Comparison of ENCODE assay signal across 16 cellular contexts in the genomic region with DNA sequence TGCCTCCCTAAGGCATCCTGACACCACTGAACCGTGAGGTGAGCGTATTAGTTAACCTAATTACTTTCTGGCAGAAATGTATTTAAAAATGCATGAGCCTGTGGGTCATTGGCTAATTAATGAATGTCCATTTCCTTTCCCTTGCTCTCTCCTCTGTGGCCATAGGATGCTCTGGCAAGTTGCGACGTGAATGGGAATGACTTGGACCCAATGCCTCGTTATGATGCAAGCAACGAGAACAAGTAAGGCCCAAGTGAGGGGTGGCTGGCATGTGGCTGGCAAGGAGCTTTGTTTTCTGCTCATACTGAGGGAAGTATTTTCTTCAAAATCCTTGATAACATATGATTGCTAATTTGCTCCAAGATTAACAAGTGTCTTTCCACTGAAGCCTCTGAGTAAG.
A peak's percentile ranks its signal among the peaks of the same experiment; 100 is the strongest.
DNase-seq lines count a peak whose midpoint lies in the region; ATAC-seq and TF ChIP-seq lines count a peak whose summit lies in the region.
"Had no signal": no experiment of that assay in that cellular context is flagged by ENCODE, and none has a peak within 500 bp of the region (broad histone marks: within the 10 kb centered on the region; RNA-seq: fewer than 3 reads in every experiment).

No MANE protein-coding gene starts in this region.

- no peaks in the 10 kb centered on the region for H4K20me1 ChIP-seq in DND-41 (ENCODE audit: insufficient read depth, low read length)

- H3K4me3 ChIP-seq in DND-41 (ENCODE audit: low read depth in 1 of 2, low read length in 2 of 2) (no peak overlapping the region), thymus (ENCODE audit: low read length) (no peak overlapping the region)
- H3K4me3 ChIP-seq: A549, K562 had no signal

- H3K27me3 Mint-ChIP-seq in activated CD8-positive, alpha-beta T cell treated with anti-CD3 and anti-CD28 coated beads, Interleukin-2, amount 10 ng/mL, durations not matched to agents 7 days and 5 days (ENCODE audit: low read depth): no peaks in the 10 kb centered on the region
- H3K27me3 Mint-ChIP-seq in activated CD8-positive, alpha-beta T cell treated with anti-CD3 and anti-CD28 coated beads for 36 hours: no peaks in the 10 kb centered on the region
- no peaks in the 10 kb centered on the region for H3K27me3 Mint-ChIP-seq in WTC11 (ENCODE audit: low read depth)

- POLR2A ChIA-PET in activated CD8-positive, alpha-beta T cell treated with anti-CD3 and anti-CD28 coated beads, Interleukin-2, amount 10 ng/mL, durations not matched to agents 7 days and 5 days (lab: Charles Lee): no interaction called here
- POLR2A ChIA-PET in activated CD8-positive, alpha-beta T cell treated with anti-CD3 and anti-CD28 coated beads for 36 hours (lab: Charles Lee): no interaction called here
- POLR2A ChIA-PET in WTC11 (lab: Charles Lee): no interaction called here

- H3K4me1 Mint-ChIP-seq in activated CD8-positive, alpha-beta T cell treated with anti-CD3 and anti-CD28 coated beads, Interleukin-2, amount 10 ng/mL, durations not matched to agents 7 days and 5 days (ENCODE audit: low read depth): peaks cover 67% of the 10 kb centered on the region
- H3K4me1 Mint-ChIP-seq in activated CD8-positive, alpha-beta T cell treated with anti-CD3 and anti-CD28 coated beads for 36 hours (ENCODE audit: low read depth): peaks cover 66% of the 10 kb centered on the region
- H3K4me1 Mint-ChIP-seq in WTC11: peaks cover 26% of the 10 kb centered on the region

- peaks cover 32% of the 10 kb centered on the region for H3K36me3 Mint-ChIP-seq in activated CD8-positive, alpha-beta T cell treated with anti-CD3 and anti-CD28 coated beads, Interleukin-2, amount 10 ng/mL, durations not matched to agents 7 days and 5 days (ENCODE audit: low read depth)
- peaks cover 14% of the 10 kb centered on the region for H3K36me3 Mint-ChIP-seq in activated CD8-positive, alpha-beta T cell treated with anti-CD3 and anti-CD28 coated beads for 36 hours (ENCODE audit: low read depth)
- peaks cover 36% of the 10 kb centered on the region for H3K36me3 Mint-ChIP-seq in WTC11

- H3K27me3 ChIP-seq in DND-41 (ENCODE audit: insufficient read depth, low read length, poor library complexity) (no peaks in the 10 kb centered on the region), thymus (ENCODE audit: control insufficient read depth, insufficient read depth) (no peaks in the 10 kb centered on the region)

- no peak for ATAC-seq in activated CD8-positive, alpha-beta T cell treated with anti-CD3 and anti-CD28 coated beads, Interleukin-2, amount 10 ng/mL, durations not matched to agents 7 days and 5 days
- no peak for ATAC-seq in activated CD8-positive, alpha-beta T cell treated with anti-CD3 and anti-CD28 coated beads for 36 hours
- no peak for ATAC-seq in DND-41 (ENCODE audit: insufficient read depth, low read depth)
- no peak for ATAC-seq in WTC11
- no peak for ATAC-seq in GM18498 (IDR thresholded peaks at IDR 0.05; ENCODE audit: unreplicated experiment)
- ATAC-seq: A549, K562 had no signal

- CTCF ChIA-PET in activated CD8-positive, alpha-beta T cell treated with anti-CD3 and anti-CD28 coated beads, Interleukin-2, amount 10 ng/mL, durations not matched to agents 7 days and 5 days (lab: Charles Lee): no interaction called here
- CTCF ChIA-PET in activated CD8-positive, alpha-beta T cell treated with anti-CD3 and anti-CD28 coated beads for 36 hours (lab: Charles Lee): interaction anchor here (1.3 kb wide), 1 partner anchor 17 kb away, joined by 3 read pairs; no protein-coding TSS in a partner anchor
- CTCF ChIA-PET in WTC11 (lab: Charles Lee): no interaction called here

- H3K4me1 ChIP-seq in DND-41 (ENCODE audit: insufficient read depth, low read length): peaks cover 73% of the 10 kb centered on the region
- peaks cover 53% of the 10 kb centered on the region for H3K4me1 ChIP-seq in thymus (ENCODE audit: control insufficient read depth, insufficient read depth, low read length)
- H3K4me1 ChIP-seq: A549 had no signal

- no peaks in the 10 kb centered on the region for H3K9me3 ChIP-seq in DND-41 (ENCODE audit: insufficient read depth, low read length, severe bottlenecking)
- H3K9me3 ChIP-seq in thymus (ENCODE audit: control insufficient read depth): no peaks in the 10 kb centered on the region
- H3K9me3 ChIP-seq: A549 had no signal

- peak overlapping the region; percentile 43; the same call in 1 of the 2 replicates for H3K4me2 ChIP-seq in DND-41 (ENCODE audit: insufficient read depth, low read length)
- H3K4me2 ChIP-seq: A549 had no signal

- peaks cover 12% of the 10 kb centered on the region for H3K36me3 ChIP-seq in DND-41 (ENCODE audit: insufficient read depth, low read length)
- peaks cover 10% of the 10 kb centered on the region for H3K36me3 ChIP-seq in thymus (ENCODE audit: control insufficient read depth, insufficient read depth)

- H3K79me2 ChIP-seq in DND-41 (ENCODE audit: insufficient read depth, low read length): peaks cover 9% of the 10 kb centered on the region; the same call in 1 of the 2 replicates

- no peak for TF ChIP-seq CTCF in activated CD8-positive, alpha-beta T cell treated with anti-CD3 and anti-CD28 coated beads for 36 hours (IDR thresholded peaks at IDR 0.05)
- TF ChIP-seq CTCF in DND-41 (IDR thresholded peaks at IDR 0.05; ENCODE audit: borderline replicate concordance, extremely low read depth, low read length, poor library complexity, severe bottlenecking) (no peak), WTC11 (IDR thresholded peaks at IDR 0.05) (no peak)

- H3K27ac ChIP-seq in DND-41 (ENCODE audit: low read length) (peak overlapping the region; percentile 94), thymus (ENCODE audit: low read depth) (peak overlapping the region; percentile 75)
- H3K27ac ChIP-seq: A549 had no signal

- WGBS in thymus: 99% methylated on average over 6 of the region's 6 CpGs

- peak overlapping the region; percentile 26 for H3K27ac Mint-ChIP-seq in activated CD8-positive, alpha-beta T cell treated with anti-CD3 and anti-CD28 coated beads, Interleukin-2, amount 10 ng/mL, durations not matched to agents 7 days and 5 days
- H3K27ac Mint-ChIP-seq in activated CD8-positive, alpha-beta T cell treated with anti-CD3 and anti-CD28 coated beads for 36 hours: no peak overlapping the region
- peak overlapping the region; percentile 16; the same call in 1 of the 2 replicates for H3K27ac Mint-ChIP-seq in WTC11
- H3K27ac Mint-ChIP-seq: HFFc6 had no signal

- no peak overlapping the region for H2AFZ ChIP-seq in DND-41 (ENCODE audit: low read depth, low read length)

- no peak overlapping the region for H3K9ac ChIP-seq in DND-41 (ENCODE audit: low read depth, low read length)

- intact Hi-C loops in activated CD8-positive, alpha-beta T cell treated with anti-CD3 and anti-CD28 coated beads for 36 hours (cut with micrococcal nuclease): loop anchor here (10.0 kb wide), 1 partner anchor 278 kb away; no protein-coding TSS in a partner anchor

- no peak for DNase-seq in activated CD8-positive, alpha-beta T cell treated with anti-CD3 and anti-CD28 coated beads, Interleukin-2, amount 10 ng/mL, durations not matched to agents 7 days and 5 days
- DNase-seq in activated CD8-positive, alpha-beta T cell treated with anti-CD3 and anti-CD28 coated beads for 36 hours: no peak
- no peak for DNase-seq in DND-41
- no peak for DNase-seq in WTC11 (ENCODE audit: low spot score)
- DNase-seq in NCI-H2081 (lab: John Stamatoyannopoulos, UW): no peak
- DNase-seq: GF-D8, HFFc6, NCI-H1436 treated with DMSO at 0.1 percent for 48 hours, NCI-H2029 treated with DMSO at 0.1 percent for 48 hours, NCI-H774, RPMI8226, SIG-M5 had no signal

- H3K4me3 Mint-ChIP-seq in activated CD8-positive, alpha-beta T cell treated with anti-CD3 and anti-CD28 coated beads, Interleukin-2, amount 10 ng/mL, durations not matched to agents 7 days and 5 days: no peak overlapping the region
- no peak overlapping the region for H3K4me3 Mint-ChIP-seq in activated CD8-positive, alpha-beta T cell treated with anti-CD3 and anti-CD28 coated beads for 36 hours
- H3K4me3 Mint-ChIP-seq in WTC11: no peak overlapping the region
- H3K4me3 Mint-ChIP-seq: HFFc6 had no signal

- no peaks in the 10 kb centered on the region for H3K9me3 Mint-ChIP-seq in activated CD8-positive, alpha-beta T cell treated with anti-CD3 and anti-CD28 coated beads, Interleukin-2, amount 10 ng/mL, durations not matched to agents 7 days and 5 days (ENCODE audit: insufficient read depth)
- peaks cover 1% of the 10 kb centered on the region for H3K9me3 Mint-ChIP-seq in activated CD8-positive, alpha-beta T cell treated with anti-CD3 and anti-CD28 coated beads for 36 hours
- H3K9me3 Mint-ChIP-seq in WTC11: peaks cover 4% of the 10 kb centered on the region; the same call in 1 of the 2 replicates

TF ChIP-seq in WTC11, 78 proteins besides CTCF, POLR2A, EP300 and RAD21 (continues in another document):
- TF ChIP-seq SMAD3 (CRISPR knock-in tag; IDR thresholded peaks at IDR 0.05; ENCODE audit: borderline replicate concordance) (no peak), ELF4 (CRISPR knock-in tag; IDR thresholded peaks at IDR 0.05; ENCODE audit: low read depth) (no peak), ATF1 (CRISPR knock-in tag; IDR thresholded peaks at IDR 0.05) (no peak), EMX1 (CRISPR knock-in tag; IDR thresholded peaks at IDR 0.05) (no peak), ESRRA (CRISPR knock-in tag; IDR thresholded peaks at IDR 0.05; ENCODE audit: borderline replicate concordance) (no peak), ZNF423 (CRISPR knock-in tag; IDR thresholded peaks at IDR 0.05) (no peak)
- TF ChIP-seq, protein P1, sequence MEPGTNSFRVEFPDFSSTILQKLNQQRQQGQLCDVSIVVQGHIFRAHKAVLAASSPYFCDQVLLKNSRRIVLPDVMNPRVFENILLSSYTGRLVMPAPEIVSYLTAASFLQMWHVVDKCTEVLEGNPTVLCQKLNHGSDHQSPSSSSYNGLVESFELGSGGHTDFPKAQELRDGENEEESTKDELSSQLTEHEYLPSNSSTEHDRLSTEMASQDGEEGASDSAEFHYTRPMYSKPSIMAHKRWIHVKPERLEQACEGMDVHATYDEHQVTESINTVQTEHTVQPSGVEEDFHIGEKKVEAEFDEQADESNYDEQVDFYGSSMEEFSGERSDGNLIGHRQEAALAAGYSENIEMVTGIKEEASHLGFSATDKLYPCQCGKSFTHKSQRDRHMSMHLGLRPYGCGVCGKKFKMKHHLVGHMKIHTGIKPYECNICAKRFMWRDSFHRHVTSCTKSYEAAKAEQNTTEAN (CRISPR knock-in tag; IDR thresholded peaks at IDR 0.05): no peak
